Comparison of ENCODE assay signal across 21 cellular contexts in the genomic region with DNA sequence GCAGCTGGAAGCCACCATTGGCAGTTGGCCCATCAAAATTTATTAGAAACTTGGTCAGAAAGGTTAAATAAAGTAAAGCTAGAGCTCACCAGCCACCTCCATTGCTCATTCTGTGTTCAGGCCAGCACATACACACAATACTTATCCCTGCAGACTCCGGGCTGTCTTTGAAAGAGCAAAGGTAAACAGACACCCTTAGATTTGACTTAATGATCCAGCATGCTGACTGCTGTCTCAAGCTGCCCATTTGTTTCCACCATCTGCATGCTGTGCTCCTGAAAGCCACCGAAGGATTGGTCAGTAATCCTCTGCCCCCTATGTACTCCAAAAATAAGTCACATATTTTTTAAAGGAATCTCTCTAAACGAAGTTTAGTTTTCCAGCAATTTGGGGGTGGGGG.
A peak's percentile ranks its signal among the peaks of the same experiment; 100 is the strongest.
DNase-seq lines count a peak whose midpoint lies in the region; ATAC-seq, FAIRE-seq and TF ChIP-seq lines count a peak whose summit lies in the region.
"Had no signal": no experiment of that assay in that cellular context is flagged by ENCODE, and none has a peak within 500 bp of the region (broad histone marks: within the 10 kb centered on the region; RNA-seq: fewer than 3 reads in every experiment).

No MANE protein-coding gene starts in this region.

- intact Hi-C loops in Caco-2 (cut with micrococcal nuclease; ENCODE audit: unreplicated experiment), result loop anchor here (5.0 to 10.0 kb wide), 3 partner anchors 57 to 475 kb away; no protein-coding TSS in a partner anchor

- no peaks in the 10 kb centered on the region for H3K4me1 Mint-ChIP-seq in Caco-2 (ENCODE audit: low read depth, unreplicated experiment)
- H3K4me1 Mint-ChIP-seq in GM23338, result peaks cover 36% of the 10 kb centered on the region
- H3K4me1 Mint-ChIP-seq: activated naive CD8-positive, alpha-beta T cell treated with anti-CD3 and anti-CD28 coated beads, Interleukin-2, amount 10 ng/mL, durations not matched to agents 7 days and 5 days had no signal

- H3K27ac ChIP-seq in GM23338 (ENCODE audit: low read depth), result no peak overlapping the region
- H3K27ac ChIP-seq in cingulate gyrus (ENCODE audit: low read depth, low read length), result peak overlapping the region; percentile 93
- H3K27ac ChIP-seq in neural cell (ENCODE audit: low read length), result peak overlapping the region; percentile 86
- H3K27ac ChIP-seq: lower lobe of right lung, spleen, suprapubic skin, WERI-Rb-1 had no signal

- TF ChIP-seq POLR2A in erythroblast (IDR thresholded peaks at IDR 0.05; ENCODE audit: low read length), result no peak

- CTCF ChIA-PET in Caco-2 (lab: Charles Lee), result no interaction called here

- no peaks in the 10 kb centered on the region for H3K27me3 ChIP-seq in Caco-2 (replicated peaks; ENCODE audit: control insufficient read depth, insufficient read depth, low read length)
- H3K27me3 ChIP-seq in GM23338 (ENCODE audit: insufficient read depth), result peaks cover 24% of the 10 kb centered on the region
- H3K27me3 ChIP-seq in neural cell (ENCODE audit: insufficient read depth, low read depth, low read length), result no peaks in the 10 kb centered on the region

- H3F3A ChIP-seq in GM23338 (replicated peaks; ENCODE audit: low read depth), result no peaks in the 10 kb centered on the region
- peaks cover 5% of the 10 kb centered on the region for H3F3A ChIP-seq in neural cell (ENCODE audit: insufficient read depth, low read length, poor library complexity, severe bottlenecking)

- H3K4me2 ChIP-seq in GM23338, result peak overlapping the region; percentile 95
- peak overlapping the region; percentile 57 for H3K4me2 ChIP-seq in neural cell (ENCODE audit: low read length)

- H3K79me2 ChIP-seq in GM23338 (replicated peaks; ENCODE audit: insufficient read depth) (peaks cover 20% of the 10 kb centered on the region), neural cell (replicated peaks; ENCODE audit: insufficient read depth, low read length) (peaks cover 37% of the 10 kb centered on the region)

- no peaks in the 10 kb centered on the region for H3K9me3 Mint-ChIP-seq in Caco-2 (ENCODE audit: unreplicated experiment)
- H3K9me3 Mint-ChIP-seq in GM23338, result no peaks in the 10 kb centered on the region
- H3K9me3 Mint-ChIP-seq: activated naive CD8-positive, alpha-beta T cell treated with anti-CD3 and anti-CD28 coated beads, Interleukin-2, amount 10 ng/mL, durations not matched to agents 7 days and 5 days; activated T-cell treated with anti-CD3 and anti-CD28 coated beads, Interleukin-2, amount 50 U/mL, for 72 hours; T-cell had no signal

- no peaks in the 10 kb centered on the region for H3K9me3 ChIP-seq in Caco-2
- H3K9me3 ChIP-seq in neural cell (ENCODE audit: low read length), result no peaks in the 10 kb centered on the region
- H3K9me3 ChIP-seq: lower lobe of right lung, spleen, suprapubic skin had no signal

- no peaks in the 10 kb centered on the region for H3K27me3 Mint-ChIP-seq in Caco-2 (ENCODE audit: insufficient read depth, unreplicated experiment)
- H3K27me3 Mint-ChIP-seq in GM23338 (ENCODE audit: insufficient read depth, low read depth, poor library complexity), result peaks cover 16% of the 10 kb centered on the region

- DNase-seq in Caco-2, result no peak
- DNase-seq in GM23338 (ENCODE audit: low spot score), result no peak
- DNase-seq in hippocampal formation (lab: John Stamatoyannopoulos, UW), result no peak
- no peak for DNase-seq in HTR-8/SVneo (ENCODE audit: insufficient read length, low spot score)
- DNase-seq in erythroblast (lab: John Stamatoyannopoulos, UW), result no peak
- DNase-seq in foreskin melanocyte, result no peak
- DNase-seq: activated naive CD8-positive, alpha-beta T cell treated with anti-CD3 and anti-CD28 coated beads, Interleukin-2, amount 10 ng/mL, durations not matched to agents 7 days and 5 days; activated T-cell treated with anti-CD3 and anti-CD28 coated beads, Interleukin-2, amount 50 U/mL, for 72 hours; effector CD4-positive, alpha-beta T cell; GDM1; Kasumi-1; lower lobe of right lung; NCI-H1092 treated with DMSO at 0.1 percent for 48 hours; NCI-H2171 treated with DMSO at 0.1 percent for 48 hours; spleen; T-cell; WERI-Rb-1 had no signal

- H3K4me3 Mint-ChIP-seq in Caco-2 (ENCODE audit: unreplicated experiment) (peak overlapping the region; percentile 87), GM23338 (peak overlapping the region; percentile 95; the same call in 2 of the 3 replicates)

- POLR2A ChIA-PET in Caco-2 (lab: Charles Lee), result no interaction called here

- TF ChIP-seq EP300 in neural cell (conservative IDR thresholded peaks at IDR 0.05; ENCODE audit: poor library complexity, severe bottlenecking), result no peak

- no peak for FAIRE-seq in HTR-8/SVneo (lab: Jason Lieb, UNC)
- FAIRE-seq: GM12878 had no signal

- TF ChIP-seq CTCF in Caco-2 (IDR thresholded peaks at IDR 0.05; ENCODE audit: insufficient read depth in 1 of 2, low read depth in 1 of 2, low read length in 1 of 2, severe bottlenecking in 1 of 2, unreplicated experiment in 1 of 2), result no peak
- no peak for TF ChIP-seq CTCF in GM23338 (conservative IDR thresholded peaks at IDR 0.05; ENCODE audit: low read depth in 2 of 2)
- TF ChIP-seq CTCF in neural cell (IDR thresholded peaks at IDR 0.05; ENCODE audit: poor library complexity, severe bottlenecking), result no peak

- H3K4me3 ChIP-seq in Caco-2 (ENCODE audit: low read depth, low read length) (no peak overlapping the region), GM23338 (peak overlapping the region; percentile 95; the same call in 1 of the 2 replicates), neural cell (ENCODE audit: low read length) (peak overlapping the region; percentile 83)
- H3K4me3 ChIP-seq: GM12878, spleen, suprapubic skin had no signal

- peaks cover 15% of the 10 kb centered on the region for H3K4me1 ChIP-seq in Caco-2
- H3K4me1 ChIP-seq in GM23338 (ENCODE audit: insufficient read depth), result peaks cover 26% of the 10 kb centered on the region

- no peak for TF ChIP-seq RAD21 in neural cell (conservative IDR thresholded peaks at IDR 0.05)

- H3K9ac ChIP-seq in neural cell (ENCODE audit: low read length), result peak overlapping the region; percentile 91

- BruUV-seq in Caco-2 (replicated peaks; lab: Mats Ljungman, UMichigan), result no TSS peak

- H2AFZ ChIP-seq in GM23338 (no peak overlapping the region), neural cell (ENCODE audit: low read depth, low read length) (no peak overlapping the region)

- no peak for ATAC-seq in GM23338
- ATAC-seq: activated T-cell treated with anti-CD3 and anti-CD28 coated beads, Interleukin-2, amount 50 U/mL, for 72 hours; GM12878; T-cell had no signal

- H3K9me2 ChIP-seq in GM23338 (ENCODE audit: insufficient read depth), result no peaks in the 10 kb centered on the region
- no peaks in the 10 kb centered on the region for H3K9me2 ChIP-seq in neural cell (ENCODE audit: insufficient read depth, low read length)

- no peaks in the 10 kb centered on the region for H3K36me3 ChIP-seq in Caco-2 (ENCODE audit: control insufficient read depth, insufficient read depth, low read length)
- H3K36me3 ChIP-seq in GM23338 (ENCODE audit: insufficient read depth), result no peaks in the 10 kb centered on the region
- no peaks in the 10 kb centered on the region for H3K36me3 ChIP-seq in neural cell (ENCODE audit: insufficient read depth, low read length)
- H3K36me3 ChIP-seq: lower lobe of right lung, spleen, suprapubic skin, WERI-Rb-1 had no signal

- H3K27ac Mint-ChIP-seq in Caco-2 (ENCODE audit: unreplicated experiment) (no peak overlapping the region), GM23338 (no peak overlapping the region)
- H3K27ac Mint-ChIP-seq: activated naive CD8-positive, alpha-beta T cell treated with anti-CD3 and anti-CD28 coated beads, Interleukin-2, amount 10 ng/mL, durations not matched to agents 7 days and 5 days; activated T-cell treated with anti-CD3 and anti-CD28 coated beads, Interleukin-2, amount 50 U/mL, for 72 hours; T-cell had no signal

- H3K36me3 Mint-ChIP-seq in Caco-2 (ENCODE audit: insufficient read depth, unreplicated experiment) (no peaks in the 10 kb centered on the region), GM23338 (ENCODE audit: low read depth) (no peaks in the 10 kb centered on the region)
- H3K36me3 Mint-ChIP-seq: activated naive CD8-positive, alpha-beta T cell treated with anti-CD3 and anti-CD28 coated beads, Interleukin-2, amount 10 ng/mL, durations not matched to agents 7 days and 5 days; T-cell had no signal

- no peaks in the 10 kb centered on the region; the same call in 1 of the 2 replicates for H4K20me1 ChIP-seq in GM23338 (replicated peaks; ENCODE audit: insufficient read depth)
- H4K20me1 ChIP-seq in neural cell (ENCODE audit: insufficient read depth), result no peaks in the 10 kb centered on the region

TF ChIP-seq in GM23338, 12 proteins besides CTCF, POLR2A, EP300 and RAD21:
- TF ChIP-seq ETS1 (IDR thresholded peaks at IDR 0.05) (no peak), EZH2 (IDR thresholded peaks at IDR 0.05; ENCODE audit: low read depth, unreplicated experiment) (no peak), EZH2phosphoT487 (IDR thresholded peaks at IDR 0.05; ENCODE audit: unreplicated experiment) (no peak), CREB1 (CRISPR knock-in tag; IDR thresholded peaks at IDR 0.05; ENCODE audit: low read depth) (no peak)

TF ChIP-seq in neural cell, 6 proteins besides CTCF, POLR2A, EP300 and RAD21 (continues in another document):
- no peak for TF ChIP-seq TAF1 (IDR thresholded peaks at IDR 0.05; ENCODE audit: low read depth)
- no peak for TF ChIP-seq MXI1 (conservative IDR thresholded peaks at IDR 0.05; ENCODE audit: poor library complexity, severe bottlenecking)
- no peak for TF ChIP-seq EZH2 (IDR thresholded peaks at IDR 0.05; ENCODE audit: borderline replicate concordance, insufficient read depth, low read length, poor library complexity, severe bottlenecking)
